ENCODE assay signal across 9 cellular contexts in the genomic region with DNA sequence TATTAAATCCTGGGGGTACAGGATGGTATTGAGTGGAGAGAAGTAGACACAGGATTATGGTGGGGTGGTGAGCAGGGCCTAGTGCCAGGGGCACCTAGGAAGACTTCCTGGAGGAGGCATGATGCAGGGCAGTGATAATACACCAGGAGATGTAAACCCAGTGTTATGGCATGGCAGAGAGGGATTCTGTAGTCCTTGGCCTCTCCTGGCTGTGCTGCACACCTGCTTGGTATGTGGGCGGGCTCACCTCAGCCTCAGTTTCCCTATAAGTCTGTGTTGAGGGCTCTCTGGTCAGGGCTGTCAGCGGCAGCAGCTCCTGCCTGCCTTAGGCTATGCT. TPM values are rescaled to one million over a fixed set of nuclear protein-coding genes. Genes with fewer than 3 reads are reported as not detected.
A peak's percentile ranks its signal among the peaks of the same experiment; 100 is the strongest.
DNase-seq lines count a peak whose midpoint lies in the region; ATAC-seq and TF ChIP-seq lines count a peak whose summit lies in the region.
"Had no signal": no experiment of that assay in that cellular context is flagged by ENCODE, and none has a peak within 500 bp of the region (broad histone marks: within the 10 kb centered on the region; RNA-seq: fewer than 3 reads in every experiment).

No MANE protein-coding gene starts in this region.

- H3K27ac ChIP-seq in MM.1S (ENCODE audit: low read length) (no peak overlapping the region), colonic mucosa (peak overlapping the region; percentile 37)
- H3K27ac ChIP-seq: neutrophil had no signal

- CTCF ChIA-PET in Caco-2 (lab: Charles Lee): interaction anchor here (0.9 to 3.9 kb wide), 3 partner anchors 17 to 131 kb away, joined by 3 to 66 read pairs (median 12); no protein-coding TSS in a partner anchor

- peak overlapping the region; percentile 89 for H3K4me3 Mint-ChIP-seq in Caco-2 (ENCODE audit: unreplicated experiment)
- no peak overlapping the region for H3K4me3 Mint-ChIP-seq in osteocyte (ENCODE audit: unreplicated experiment)

- H3K36me3 Mint-ChIP-seq in Caco-2 (ENCODE audit: insufficient read depth, unreplicated experiment) (peaks cover 26% of the 10 kb centered on the region), osteocyte (ENCODE audit: unreplicated experiment) (no peaks in the 10 kb centered on the region)

- intact Hi-C loops in Caco-2 (cut with micrococcal nuclease; ENCODE audit: unreplicated experiment) (no loop called here), colonic mucosa (cut with DNase I) (no loop called here)

- BruUV-seq in Caco-2 (replicated peaks; lab: Mats Ljungman, UMichigan): no TSS peak

- H3K27me3 ChIP-seq in Caco-2 (replicated peaks; ENCODE audit: control insufficient read depth, insufficient read depth, low read length) (no peaks in the 10 kb centered on the region), MM.1S (replicated peaks; ENCODE audit: insufficient read depth, low read length) (no peaks in the 10 kb centered on the region), colonic mucosa (no peaks in the 10 kb centered on the region)
- H3K27me3 ChIP-seq: neutrophil had no signal

- no peaks in the 10 kb centered on the region for H3K27me3 Mint-ChIP-seq in Caco-2 (ENCODE audit: insufficient read depth, unreplicated experiment)
- no peaks in the 10 kb centered on the region for H3K27me3 Mint-ChIP-seq in osteocyte (ENCODE audit: unreplicated experiment)

- no peak overlapping the region for H3K9ac ChIP-seq in MM.1S (ENCODE audit: low read length)
- H3K9ac ChIP-seq in colonic mucosa (ENCODE audit: low read depth in 2 of 2, low read length in 2 of 2): peak overlapping the region in 1 of 2 donors; percentile 91

- no peak overlapping the region for H3K27ac Mint-ChIP-seq in Caco-2 (ENCODE audit: unreplicated experiment)
- H3K27ac Mint-ChIP-seq in osteocyte (ENCODE audit: unreplicated experiment): peak overlapping the region; percentile 83

- H3K4me3 ChIP-seq in Caco-2 (ENCODE audit: low read depth, low read length) (no peak overlapping the region), MM.1S (ENCODE audit: low read length) (no peak overlapping the region), colonic mucosa (peak overlapping the region; percentile 60)

- no peak for ATAC-seq in HG02798 (IDR thresholded peaks at IDR 0.05; ENCODE audit: poor library complexity, unreplicated experiment)

- TF ChIP-seq CTCF in Caco-2 (IDR thresholded peaks at IDR 0.05; ENCODE audit: insufficient read depth in 1 of 2, low read depth in 1 of 2, low read length in 1 of 2, severe bottlenecking in 1 of 2, unreplicated experiment in 1 of 2): no peak
- no peak for TF ChIP-seq CTCF in MM.1S (IDR thresholded peaks at IDR 0.05; ENCODE audit: low read length)
- TF ChIP-seq CTCF in colonic mucosa (IDR thresholded peaks at IDR 0.05): no peak
- TF ChIP-seq CTCF in osteocyte (IDR thresholded peaks at IDR 0.05): no peak

- DNase-seq in Caco-2: no peak
- no peak for DNase-seq in MM.1S
- DNase-seq in colonic mucosa: no peak
- DNase-seq in osteocyte (ENCODE audit: extremely low spot score, unreplicated experiment): no peak
- DNase-seq in AML-193 (lab: John Stamatoyannopoulos, UW): no peak
- DNase-seq in NCI-H187 (lab: John Stamatoyannopoulos, UW): no peak
- no peak for DNase-seq in DMS53 (lab: John Stamatoyannopoulos, UW)

- H3K79me2 ChIP-seq in MM.1S (ENCODE audit: low read length): peaks cover 51% of the 10 kb centered on the region

- H3K4me1 Mint-ChIP-seq in Caco-2 (ENCODE audit: low read depth, unreplicated experiment) (peaks cover 19% of the 10 kb centered on the region), osteocyte (ENCODE audit: unreplicated experiment) (peaks cover 39% of the 10 kb centered on the region)

- H3K4me1 ChIP-seq in Caco-2 (peaks cover 18% of the 10 kb centered on the region), MM.1S (ENCODE audit: low read length) (peaks cover 15% of the 10 kb centered on the region), colonic mucosa (peaks cover 19% of the 10 kb centered on the region)

- H3F3A ChIP-seq in MM.1S (ENCODE audit: insufficient read depth, low read length): 0 out of 2 replicates have a peak, but pooled peaks cover 7% of the 10 kb centered on the region

- H3K9me3 ChIP-seq in Caco-2 (no peaks in the 10 kb centered on the region), MM.1S (replicated peaks; ENCODE audit: insufficient read depth, low read length) (no peaks in the 10 kb centered on the region), colonic mucosa (no peaks in the 10 kb centered on the region)
- H3K9me3 ChIP-seq: neutrophil had no signal

- H3K9me2 ChIP-seq in MM.1S (replicated peaks; ENCODE audit: insufficient read depth, low read length): no peaks in the 10 kb centered on the region

- H2AFZ ChIP-seq in MM.1S (ENCODE audit: low read length): no peak overlapping the region

- POLR2A ChIA-PET in Caco-2 (lab: Charles Lee): no interaction called here

- H3K4me2 ChIP-seq in MM.1S (ENCODE audit: low read depth, low read length): peak overlapping the region; percentile 95; the same call in 1 of the 2 replicates

- H3K9me3 Mint-ChIP-seq in Caco-2 (ENCODE audit: unreplicated experiment) (no peaks in the 10 kb centered on the region), osteocyte (ENCODE audit: unreplicated experiment) (no peaks in the 10 kb centered on the region)

- H3K36me3 ChIP-seq in Caco-2 (ENCODE audit: control insufficient read depth, insufficient read depth, low read length) (no peaks in the 10 kb centered on the region; the same call in 1 of the 2 replicates), MM.1S (replicated peaks; ENCODE audit: insufficient read depth, low read length) (no peaks in the 10 kb centered on the region), colonic mucosa (no peaks in the 10 kb centered on the region)

- H4K20me1 ChIP-seq in MM.1S (ENCODE audit: insufficient read depth, low read length): peaks cover 5% of the 10 kb centered on the region; the same call in 1 of the 2 replicates

RNA-seq across cellular contexts. Expression of gene PDXP, which starts 2.2 kb away (rescaled TPM):
- total RNA-seq in Caco-2 (2022) (24.1 and 24.5 TPM in 2 replicates), colonic mucosa (10 to 100 TPM; 24.5 to 34.0 TPM), osteocyte (16.5 and 16.6 TPM in 2 replicates)

RNA-seq across cellular contexts. Expression of gene LGALS1, which starts 14.8 kb away (rescaled TPM):
- total RNA-seq in Caco-2 (2022) (3.2 and 4.8 TPM in 2 replicates), colonic mucosa (100 to 1,000 TPM in 1 of 2 donors, 10 to 100 TPM in 1; 83.3 to 222 TPM), osteocyte (1,199 and 1,246 TPM in 2 replicates)

RNA-seq across cellular contexts. Expression of gene SH3BP1, which starts 21.2 kb away (rescaled TPM):
- total RNA-seq in Caco-2 (2022) (19.8 and 20.7 TPM in 2 replicates), colonic mucosa (100 to 1,000 TPM in 1 of 2 donors, 10 to 100 TPM in 1; 91.8 to 125 TPM), osteocyte (6.9 and 8.3 TPM in 2 replicates)

RNA-seq across cellular contexts. Expression of gene NOL12, which starts 25.5 kb away (rescaled TPM):
- total RNA-seq in Caco-2 (2022): 20.2 and 22.3 TPM in 2 replicates
- 10 to 100 TPM; 25.2 to 48.4 TPM for total RNA-seq in colonic mucosa
- 18.5 and 22.7 TPM in 2 replicates for total RNA-seq in osteocyte

RNA-seq across cellular contexts. Expression of gene TRIOBP, which starts 36.2 kb away (rescaled TPM):
- 30.7 and 38.4 TPM in 2 replicates for total RNA-seq in Caco-2 (2022)
- total RNA-seq in colonic mucosa: 10 to 100 TPM; 69.5 to 75.7 TPM
- 103 and 105 TPM in 2 replicates for total RNA-seq in osteocyte

Comparison
In these comparisons a context has a peak if more than half of its experiments do, and no peak if none do; other contexts are left out.
1. RNA of gene LGALS1, which starts 14.8 kb away (total RNA-seq): 1,199 to 1,246 TPM in osteocyte and 83.3 to 222 TPM in colonic mucosa; 3.2 to 4.8 TPM in Caco-2; every median in the first group is over 10 times any median in the second.